In genomic region chr1:212566522-212567479, GRCh38 we compare ENCODE assay signal across 1 cellular context.
TF ChIP-seq lines count a peak whose summit lies in the region.

No MANE protein-coding gene starts in this region.

TF ChIP-seq in SK-N-SH treated with all-trans-retinoic acid at 6 μM for 48 hours, 23 proteins besides CTCF, POLR2A, EP300 and RAD21 (continued from another document):
- TF ChIP-seq TSHZ2 (CRISPR knock-in tag; IDR thresholded peaks at IDR 0.05) (no peak), ZFP30 (CRISPR knock-in tag; IDR thresholded peaks at IDR 0.05) (no peak)
